28 cellular contexts compared by ENCODE assay signal in the genomic region with DNA sequence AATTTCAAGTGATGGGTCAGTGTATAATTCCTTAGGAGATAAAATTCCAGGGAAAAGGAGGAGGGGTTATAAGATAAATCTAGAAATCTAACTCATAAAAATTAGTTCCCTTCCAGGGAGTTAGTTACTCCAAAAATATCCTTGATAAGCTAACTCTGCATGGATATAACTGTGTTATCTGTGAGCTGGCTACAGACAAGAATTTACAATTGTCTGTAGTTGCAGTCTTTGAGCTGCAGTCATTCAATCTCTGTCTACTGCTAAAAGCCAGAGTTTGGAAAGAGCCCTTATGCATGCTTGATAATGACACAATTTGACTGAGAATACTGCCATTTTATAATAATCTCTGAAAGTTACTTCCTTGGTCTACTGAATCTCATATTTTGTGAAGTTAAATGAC.
"Had no signal": no experiment of that assay in that cellular context is flagged by ENCODE, and none has a peak within 500 bp of the region (broad histone marks: within the 10 kb centered on the region; RNA-seq: fewer than 3 reads in every experiment).

No MANE protein-coding gene starts in this region.

- H3K27ac Mint-ChIP-seq: mesothelial cell of epicardium; natural killer cell; nephron progenitor cell; neural progenitor cell; stimulated activated naive B cell treated with anti-CD40 and anti-IgM and Interleukin-4, amounts not matched to agents 10 μg/mL and 1 μg/mL and 100 μg/mL, for 72 hours had no signal

- H3K27me3 Mint-ChIP-seq: naive B cell; stimulated activated naive B cell treated with anti-CD40 and anti-IgM and Interleukin-4, amounts not matched to agents 10 μg/mL and 1 μg/mL and 100 μg/mL, for 72 hours had no signal

- H3K36me3 ChIP-seq: heart right ventricle, left lung, neural progenitor cell, neutrophil, right atrium auricular region, sigmoid colon, stomach, suprapubic skin, thoracic aorta, tibial artery, upper lobe of right lung had no signal

- H3K4me3 ChIP-seq: heart right ventricle, hepatocyte, left lung, lung, neural progenitor cell, right atrium auricular region, sigmoid colon, stomach, suprapubic skin, thoracic aorta, tibial artery, upper lobe of right lung had no signal

- DNase-seq: heart right ventricle; islet precursor cell; left lung; mesendoderm; naive B cell; natural killer cell; nephron progenitor cell; occipital lobe; sigmoid colon; stimulated activated CD4-positive, alpha-beta T cell treated with anti-CD3 and anti-CD28 coated beads, Interleukin-12 subunit alpha, Interleukin-12 subunit beta, amount 100 ng/mL, for 4 hours; stimulated activated CD4-positive, alpha-beta T cell treated with anti-CD3 and anti-CD28 coated beads, Interleukin-15, amount 100 ng/mL, for 24 hours; stimulated activated CD4-positive, alpha-beta T cell treated with anti-CD3 and anti-CD28 coated beads, Interleukin-2, amount 100 ng/mL, for 24 hours; stimulated activated CD4-positive, alpha-beta T cell treated with anti-CD3 and anti-CD28 coated beads, Interleukin-4, amount 100 ng/mL, for 1 hour; stimulated activated naive B cell treated with anti-CD40 and anti-IgM and Interleukin-4, amounts not matched to agents 10 μg/mL and 1 μg/mL and 100 μg/mL, for 72 hours; stimulated activated naive CD8-positive, alpha-beta T cell treated with anti-CD3 and anti-CD28 coated beads, Interleukin-15, Interleukin-2, amounts not matched to agents 100 U/mL and 50 U/mL, for 24 hours; stomach; tibial artery; trophoblast cell; upper lobe of right lung had no signal

- H3K36me3 Mint-ChIP-seq: mesothelial cell of epicardium, naive B cell, natural killer cell, neural progenitor cell had no signal

- H3K4me3 Mint-ChIP-seq: mesothelial cell of epicardium; naive B cell; natural killer cell; nephron progenitor cell; neural progenitor cell; stimulated activated naive B cell treated with anti-CD40 and anti-IgM and Interleukin-4, amounts not matched to agents 10 μg/mL and 1 μg/mL and 100 μg/mL, for 72 hours had no signal

- H3K27ac ChIP-seq: heart right ventricle, hepatocyte, left lung, neural progenitor cell, neutrophil, parathyroid adenoma, sigmoid colon, stomach, suprapubic skin, thoracic aorta, tibial artery, upper lobe of right lung had no signal

- H3K9me3 ChIP-seq: heart right ventricle, left lung, neutrophil, right atrium auricular region, sigmoid colon, stomach, suprapubic skin, thoracic aorta, tibial artery, upper lobe of right lung had no signal

- ATAC-seq: left lung; natural killer cell; stimulated activated naive B cell treated with anti-CD40 and anti-IgM and Interleukin-4, amounts not matched to agents 10 μg/mL and 1 μg/mL and 100 μg/mL, for 72 hours; stimulated activated naive CD8-positive, alpha-beta T cell treated with anti-CD3 and anti-CD28 coated beads, Interleukin-15, Interleukin-2, amounts not matched to agents 100 U/mL and 50 U/mL, for 24 hours; upper lobe of right lung had no signal

- H3K4me1 ChIP-seq: left lung, neural progenitor cell, parathyroid adenoma, suprapubic skin, upper lobe of right lung had no signal

- H3K27me3 ChIP-seq: heart right ventricle, hepatocyte, left lung, neural progenitor cell, neutrophil, right atrium auricular region, sigmoid colon, stomach, suprapubic skin, tibial artery, upper lobe of right lung had no signal

- H3K9me3 Mint-ChIP-seq: mesothelial cell of epicardium; naive B cell; natural killer cell; nephron progenitor cell; neural progenitor cell; stimulated activated naive B cell treated with anti-CD40 and anti-IgM and Interleukin-4, amounts not matched to agents 10 μg/mL and 1 μg/mL and 100 μg/mL, for 72 hours had no signal
